ENCODE assay signal across 10 cellular contexts in the genomic region with DNA sequence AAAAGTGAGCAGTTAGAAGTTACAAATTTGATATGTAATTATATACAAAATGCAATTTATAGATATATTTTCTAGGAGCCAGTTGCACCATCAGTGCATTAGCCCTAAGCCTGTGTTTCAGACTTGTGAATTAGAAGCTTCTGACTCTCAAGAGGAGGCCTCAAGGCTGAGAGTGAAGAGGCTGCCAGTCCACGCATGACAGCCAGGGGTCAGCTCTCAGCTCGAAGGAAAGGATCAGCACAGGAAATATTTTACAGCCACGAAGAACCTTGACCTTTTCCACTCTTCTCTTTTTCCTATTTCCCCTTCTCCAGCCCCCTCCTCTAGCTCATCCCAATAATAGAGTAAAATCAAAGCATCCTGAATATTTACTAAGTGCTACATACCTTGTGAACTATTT.
DNase-seq lines count a peak whose midpoint lies in the region; ATAC-seq, FAIRE-seq and TF ChIP-seq lines count a peak whose summit lies in the region.
"Had no signal": no experiment of that assay in that cellular context is flagged by ENCODE, and none has a peak within 500 bp of the region (broad histone marks: within the 10 kb centered on the region; RNA-seq: fewer than 3 reads in every experiment).

No MANE protein-coding gene starts in this region.

- no peak overlapping the region for H4K8ac ChIP-seq in mesendoderm (ENCODE audit: low read depth, low read length)

- peak; percentile 56 for TF ChIP-seq CTCF in LNCaP clone FGC (IDR thresholded peaks at IDR 0.05; ENCODE audit: control insufficient read depth, extremely low read depth, insufficient read depth)
- peak; percentile 40 for TF ChIP-seq CTCF in bronchial epithelial cell (IDR thresholded peaks at IDR 0.05; ENCODE audit: insufficient read depth, low read length, severe bottlenecking)
- no peak for TF ChIP-seq CTCF in GM10266 (IDR thresholded peaks at IDR 0.05; ENCODE audit: control insufficient read depth, insufficient read depth, low read depth, missing control alignments)
- peak in 1 of 6 experiments; percentile 32 for TF ChIP-seq CTCF in esophagus squamous epithelium (IDR thresholded peaks at IDR 0.05)
- no peak for TF ChIP-seq CTCF in coronary artery (IDR thresholded peaks at IDR 0.05)

- H3K4me1 ChIP-seq in mesendoderm (ENCODE audit: control insufficient read depth, low read depth, low read length) (no peaks in the 10 kb centered on the region), esophagus squamous epithelium (no peaks in the 10 kb centered on the region)
- H3K4me1 ChIP-seq: ascending aorta had no signal

- H3K23ac ChIP-seq in mesendoderm (ENCODE audit: low read length) = no peak overlapping the region

- no peaks in the 10 kb centered on the region for H3K9me3 ChIP-seq in esophagus squamous epithelium
- H3K9me3 ChIP-seq: ascending aorta had no signal

- no peak for FAIRE-seq in bronchial epithelial cell (lab: Jason Lieb, UNC)

- no peak overlapping the region for H2BK120ac ChIP-seq in mesendoderm (ENCODE audit: low read depth, low read length)

- TF ChIP-seq POLR2A in esophagus squamous epithelium (IDR thresholded peaks at IDR 0.05) = no peak

- no peaks in the 10 kb centered on the region for H3K79me1 ChIP-seq in mesendoderm (ENCODE audit: low read length)

- no peak overlapping the region for H4K5ac ChIP-seq in mesendoderm (ENCODE audit: low read length)

- no peak overlapping the region for H3K56ac ChIP-seq in mesendoderm (ENCODE audit: low read length)

- H3K9ac ChIP-seq in mesendoderm (ENCODE audit: low read length) = no peak overlapping the region

- no peak overlapping the region for H3K4ac ChIP-seq in mesendoderm (ENCODE audit: low read depth, low read length)

- no peak overlapping the region for H2BK5ac ChIP-seq in mesendoderm (ENCODE audit: low read length)

- no peak overlapping the region for H3K27ac ChIP-seq in mesendoderm (ENCODE audit: low read depth, low read length)
- H3K27ac ChIP-seq in esophagus squamous epithelium = no peak overlapping the region
- no peak overlapping the region for H3K27ac ChIP-seq in coronary artery
- H3K27ac ChIP-seq: ascending aorta had no signal

- H3K79me2 ChIP-seq in mesendoderm (ENCODE audit: control insufficient read depth, insufficient read depth, low read length) = no peaks in the 10 kb centered on the region

- H2BK15ac ChIP-seq in mesendoderm (replicated peaks; ENCODE audit: low read depth) = no peak overlapping the region

- H3K4me2 ChIP-seq in mesendoderm (ENCODE audit: low read length) = no peak overlapping the region

- H3K36me3 ChIP-seq in bronchial epithelial cell (ENCODE audit: control insufficient read depth, insufficient read depth, low read length) (no peaks in the 10 kb centered on the region), mesendoderm (ENCODE audit: control insufficient read depth, insufficient read depth, low read length) (no peaks in the 10 kb centered on the region), esophagus squamous epithelium (no peaks in the 10 kb centered on the region)
- H3K36me3 ChIP-seq: ascending aorta had no signal

- DNase-seq in COLO668 (lab: John Stamatoyannopoulos, UW; ENCODE audit: unreplicated experiment) (peak; percentile 11), LNCaP clone FGC (ENCODE audit: low read depth) (peak; percentile 0), bronchial epithelial cell (ENCODE audit: low read depth) (no peak), mesendoderm (peak; percentile 68), GM10266 (ENCODE audit: extremely low spot score) (no peak), esophagus squamous epithelium (lab: John Stamatoyannopoulos, UW) (no peak), coronary artery (ENCODE audit: low spot score) (no peak)
- DNase-seq: stimulated activated naive CD8-positive, alpha-beta T cell treated with anti-CD3 and anti-CD28 coated beads, Interleukin-15, amount 100 ng/mL, for 72 hours had no signal

- no peak overlapping the region for H3K18ac ChIP-seq in mesendoderm (ENCODE audit: low read length)

- no peak overlapping the region for H3K4me3 ChIP-seq in LNCaP clone FGC (ENCODE audit: low read depth, low read length)
- no peak overlapping the region for H3K4me3 ChIP-seq in bronchial epithelial cell (ENCODE audit: low read depth, low read length)
- H3K4me3 ChIP-seq in mesendoderm (ENCODE audit: low read length) = no peak overlapping the region
- H3K4me3 ChIP-seq in esophagus squamous epithelium = no peak overlapping the region
- H3K4me3 ChIP-seq in coronary artery = no peak overlapping the region
- H3K4me3 ChIP-seq: ascending aorta had no signal

- WGBS in mesendoderm (ENCODE audit: extremely low coverage, insufficient coverage, low lambda C conversion rate) = no CpG with 5 or more reads among the region's 3 CpGs
- 27 to 32% methylated on average over 3 of the region's 3 CpGs for WGBS in esophagus squamous epithelium, 2 donors

- intact Hi-C loops in esophagus squamous epithelium (cut with DNase I) = no loop called here

- H2AK5ac ChIP-seq in mesendoderm (ENCODE audit: low read length) = no peak overlapping the region

- H3K27me3 ChIP-seq in bronchial epithelial cell (ENCODE audit: control insufficient read depth, insufficient read depth, low read length) = no peaks in the 10 kb centered on the region
- H3K27me3 ChIP-seq in mesendoderm (ENCODE audit: insufficient read depth, low read length, poor library complexity) = no peaks in the 10 kb centered on the region
- H3K27me3 ChIP-seq in esophagus squamous epithelium = no peaks in the 10 kb centered on the region
- H3K27me3 ChIP-seq: ascending aorta had no signal

- no peak for ATAC-seq in HG02852 (IDR thresholded peaks at IDR 0.05; ENCODE audit: unreplicated experiment)
- ATAC-seq: stimulated activated naive CD8-positive, alpha-beta T cell treated with anti-CD3 and anti-CD28 coated beads, Interleukin-15, amount 100 ng/mL, for 72 hours had no signal

Comparison
In these comparisons a context has a peak if more than half of its experiments do, and no peak if none do; other contexts are left out.
1. DNase-seq: peak in COLO668 (single experiment), LNCaP clone FGC (single experiment) and mesendoderm (single experiment); none in bronchial epithelial cell (single experiment), GM10266 (single experiment), esophagus squamous epithelium (single experiment) and coronary artery (single experiment).
2. CTCF ChIP-seq: peak in LNCaP clone FGC (single experiment) and bronchial epithelial cell (single experiment); none in GM10266 (single experiment) and coronary artery (single experiment).